Comparison of ENCODE assay signal across 2 cellular contexts in the genomic region with DNA sequence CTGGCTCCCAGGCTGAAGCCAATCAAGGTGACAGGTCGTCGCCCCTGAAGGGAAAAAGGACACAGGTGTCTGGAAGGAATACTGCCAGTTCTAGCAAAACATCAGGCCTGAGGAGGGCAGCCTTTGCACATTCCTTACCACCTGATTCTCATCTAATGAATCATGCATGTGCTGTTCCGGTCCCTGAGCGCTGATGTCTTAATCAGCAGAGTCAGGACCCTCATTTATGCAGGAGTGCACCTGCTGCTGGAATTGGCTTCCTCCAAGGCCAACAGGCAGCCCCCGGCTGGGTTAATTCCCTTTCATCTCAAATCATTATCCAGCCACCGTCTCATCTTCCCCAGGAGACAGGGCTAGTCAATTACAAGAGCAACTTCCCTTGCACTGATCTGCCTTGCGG.
TF ChIP-seq lines count a peak whose summit lies in the region.

No MANE protein-coding gene starts in this region.

TF ChIP-seq in HCT116, 20 proteins besides CTCF, POLR2A, EP300 and RAD21 (continued from another document):
- TF ChIP-seq JUND (IDR thresholded peaks at IDR 0.05) = 0 out of 2 replicates have a peak, but pooled peaks have one; percentile 5

TF ChIP-seq in GM23338, 12 proteins besides CTCF, POLR2A, EP300 and RAD21 (continued from another document):
- TF ChIP-seq, protein P1, sequence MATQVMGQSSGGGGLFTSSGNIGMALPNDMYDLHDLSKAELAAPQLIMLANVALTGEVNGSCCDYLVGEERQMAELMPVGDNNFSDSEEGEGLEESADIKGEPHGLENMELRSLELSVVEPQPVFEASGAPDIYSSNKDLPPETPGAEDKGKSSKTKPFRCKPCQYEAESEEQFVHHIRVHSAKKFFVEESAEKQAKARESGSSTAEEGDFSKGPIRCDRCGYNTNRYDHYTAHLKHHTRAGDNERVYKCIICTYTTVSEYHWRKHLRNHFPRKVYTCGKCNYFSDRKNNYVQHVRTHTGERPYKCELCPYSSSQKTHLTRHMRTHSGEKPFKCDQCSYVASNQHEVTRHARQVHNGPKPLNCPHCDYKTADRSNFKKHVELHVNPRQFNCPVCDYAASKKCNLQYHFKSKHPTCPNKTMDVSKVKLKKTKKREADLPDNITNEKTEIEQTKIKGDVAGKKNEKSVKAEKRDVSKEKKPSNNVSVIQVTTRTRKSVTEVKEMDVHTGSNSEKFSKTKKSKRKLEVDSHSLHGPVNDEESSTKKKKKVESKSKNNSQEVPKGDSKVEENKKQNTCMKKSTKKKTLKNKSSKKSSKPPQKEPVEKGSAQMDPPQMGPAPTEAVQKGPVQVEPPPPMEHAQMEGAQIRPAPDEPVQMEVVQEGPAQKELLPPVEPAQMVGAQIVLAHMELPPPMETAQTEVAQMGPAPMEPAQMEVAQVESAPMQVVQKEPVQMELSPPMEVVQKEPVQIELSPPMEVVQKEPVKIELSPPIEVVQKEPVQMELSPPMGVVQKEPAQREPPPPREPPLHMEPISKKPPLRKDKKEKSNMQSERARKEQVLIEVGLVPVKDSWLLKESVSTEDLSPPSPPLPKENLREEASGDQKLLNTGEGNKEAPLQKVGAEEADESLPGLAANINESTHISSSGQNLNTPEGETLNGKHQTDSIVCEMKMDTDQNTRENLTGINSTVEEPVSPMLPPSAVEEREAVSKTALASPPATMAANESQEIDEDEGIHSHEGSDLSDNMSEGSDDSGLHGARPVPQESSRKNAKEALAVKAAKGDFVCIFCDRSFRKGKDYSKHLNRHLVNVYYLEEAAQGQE (IDR thresholded peaks at IDR 0.05; ENCODE audit: unreplicated experiment) = no peak
- TF ChIP-seq, protein P2, sequence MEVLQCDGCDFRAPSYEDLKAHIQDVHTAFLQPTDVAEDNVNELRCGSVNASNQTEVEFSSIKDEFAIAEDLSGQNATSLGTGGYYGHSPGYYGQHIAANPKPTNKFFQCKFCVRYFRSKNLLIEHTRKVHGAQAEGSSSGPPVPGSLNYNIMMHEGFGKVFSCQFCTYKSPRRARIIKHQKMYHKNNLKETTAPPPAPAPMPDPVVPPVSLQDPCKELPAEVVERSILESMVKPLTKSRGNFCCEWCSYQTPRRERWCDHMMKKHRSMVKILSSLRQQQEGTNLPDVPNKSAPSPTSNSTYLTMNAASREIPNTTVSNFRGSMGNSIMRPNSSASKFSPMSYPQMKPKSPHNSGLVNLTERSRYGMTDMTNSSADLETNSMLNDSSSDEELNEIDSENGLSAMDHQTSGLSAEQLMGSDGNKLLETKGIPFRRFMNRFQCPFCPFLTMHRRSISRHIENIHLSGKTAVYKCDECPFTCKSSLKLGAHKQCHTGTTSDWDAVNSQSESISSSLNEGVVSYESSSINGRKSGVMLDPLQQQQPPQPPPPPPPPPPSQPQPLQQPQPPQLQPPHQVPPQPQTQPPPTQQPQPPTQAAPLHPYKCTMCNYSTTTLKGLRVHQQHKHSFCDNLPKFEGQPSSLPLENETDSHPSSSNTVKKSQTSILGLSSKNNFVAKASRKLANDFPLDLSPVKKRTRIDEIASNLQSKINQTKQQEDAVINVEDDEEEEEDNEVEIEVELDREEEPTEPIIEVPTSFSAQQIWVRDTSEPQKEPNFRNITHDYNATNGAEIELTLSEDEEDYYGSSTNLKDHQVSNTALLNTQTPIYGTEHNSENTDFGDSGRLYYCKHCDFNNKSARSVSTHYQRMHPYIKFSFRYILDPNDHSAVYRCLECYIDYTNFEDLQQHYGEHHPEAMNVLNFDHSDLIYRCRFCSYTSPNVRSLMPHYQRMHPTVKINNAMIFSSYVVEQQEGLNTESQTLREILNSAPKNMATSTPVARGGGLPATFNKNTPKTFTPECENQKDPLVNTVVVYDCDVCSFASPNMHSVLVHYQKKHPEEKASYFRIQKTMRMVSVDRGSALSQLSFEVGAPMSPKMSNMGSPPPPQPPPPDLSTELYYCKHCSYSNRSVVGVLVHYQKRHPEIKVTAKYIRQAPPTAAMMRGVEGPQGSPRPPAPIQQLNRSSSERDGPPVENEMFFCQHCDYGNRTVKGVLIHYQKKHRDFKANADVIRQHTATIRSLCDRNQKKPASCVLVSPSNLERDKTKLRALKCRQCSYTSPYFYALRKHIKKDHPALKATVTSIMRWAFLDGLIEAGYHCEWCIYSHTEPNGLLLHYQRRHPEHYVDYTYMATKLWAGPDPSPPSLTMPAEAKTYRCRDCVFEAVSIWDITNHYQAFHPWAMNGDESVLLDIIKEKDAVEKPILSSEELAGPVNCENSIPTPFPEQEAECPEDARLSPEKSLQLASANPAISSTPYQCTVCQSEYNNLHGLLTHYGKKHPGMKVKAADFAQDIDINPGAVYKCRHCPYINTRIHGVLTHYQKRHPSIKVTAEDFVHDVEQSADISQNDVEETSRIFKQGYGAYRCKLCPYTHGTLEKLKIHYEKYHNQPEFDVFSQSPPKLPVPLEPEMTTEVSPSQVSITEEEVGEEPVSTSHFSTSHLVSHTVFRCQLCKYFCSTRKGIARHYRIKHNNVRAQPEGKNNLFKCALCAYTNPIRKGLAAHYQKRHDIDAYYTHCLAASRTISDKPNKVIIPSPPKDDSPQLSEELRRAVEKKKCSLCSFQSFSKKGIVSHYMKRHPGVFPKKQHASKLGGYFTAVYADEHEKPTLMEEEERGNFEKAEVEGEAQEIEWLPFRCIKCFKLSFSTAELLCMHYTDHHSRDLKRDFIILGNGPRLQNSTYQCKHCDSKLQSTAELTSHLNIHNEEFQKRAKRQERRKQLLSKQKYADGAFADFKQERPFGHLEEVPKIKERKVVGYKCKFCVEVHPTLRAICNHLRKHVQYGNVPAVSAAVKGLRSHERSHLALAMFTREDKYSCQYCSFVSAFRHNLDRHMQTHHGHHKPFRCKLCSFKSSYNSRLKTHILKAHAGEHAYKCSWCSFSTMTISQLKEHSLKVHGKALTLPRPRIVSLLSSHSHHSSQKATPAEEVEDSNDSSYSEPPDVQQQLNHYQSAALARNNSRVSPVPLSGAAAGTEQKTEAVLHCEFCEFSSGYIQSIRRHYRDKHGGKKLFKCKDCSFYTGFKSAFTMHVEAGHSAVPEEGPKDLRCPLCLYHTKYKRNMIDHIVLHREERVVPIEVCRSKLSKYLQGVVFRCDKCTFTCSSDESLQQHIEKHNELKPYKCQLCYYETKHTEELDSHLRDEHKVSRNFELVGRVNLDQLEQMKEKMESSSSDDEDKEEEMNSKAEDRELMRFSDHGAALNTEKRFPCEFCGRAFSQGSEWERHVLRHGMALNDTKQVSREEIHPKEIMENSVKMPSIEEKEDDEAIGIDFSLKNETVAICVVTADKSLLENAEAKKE (CRISPR knock-in tag; IDR thresholded peaks at IDR 0.05) = no peak
- TF ChIP-seq POLR2AphosphoS5 (IDR thresholded peaks at IDR 0.05; ENCODE audit: low read depth) (no peak), ZNF114 (CRISPR knock-in tag; IDR thresholded peaks at IDR 0.05) (no peak), ZNF331 (CRISPR knock-in tag; IDR thresholded peaks at IDR 0.05; ENCODE audit: low read depth) (no peak), NANOG (IDR thresholded peaks at IDR 0.05; ENCODE audit: borderline replicate concordance) (no peak), JUNB (IDR thresholded peaks at IDR 0.05; ENCODE audit: unreplicated experiment) (no peak)
- TF ChIP-seq, protein P3, sequence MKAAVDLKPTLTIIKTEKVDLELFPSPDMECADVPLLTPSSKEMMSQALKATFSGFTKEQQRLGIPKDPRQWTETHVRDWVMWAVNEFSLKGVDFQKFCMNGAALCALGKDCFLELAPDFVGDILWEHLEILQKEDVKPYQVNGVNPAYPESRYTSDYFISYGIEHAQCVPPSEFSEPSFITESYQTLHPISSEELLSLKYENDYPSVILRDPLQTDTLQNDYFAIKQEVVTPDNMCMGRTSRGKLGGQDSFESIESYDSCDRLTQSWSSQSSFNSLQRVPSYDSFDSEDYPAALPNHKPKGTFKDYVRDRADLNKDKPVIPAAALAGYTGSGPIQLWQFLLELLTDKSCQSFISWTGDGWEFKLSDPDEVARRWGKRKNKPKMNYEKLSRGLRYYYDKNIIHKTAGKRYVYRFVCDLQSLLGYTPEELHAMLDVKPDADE (IDR thresholded peaks at IDR 0.05) = no peak
